ENCODE assay signal across 9 cellular contexts in genomic region chr12:71392521-71393145, GRCh38. TPM values are rescaled to one million over a fixed set of nuclear protein-coding genes. Genes with fewer than 3 reads are reported as not detected.
DNase-seq lines count a peak whose midpoint lies in the region; ATAC-seq, FAIRE-seq and TF ChIP-seq lines count a peak whose summit lies in the region.
"Had no signal": no experiment of that assay in that cellular context is flagged by ENCODE, and none has a peak within 500 bp of the region (broad histone marks: within the 10 kb centered on the region; RNA-seq: fewer than 3 reads in every experiment).

No MANE protein-coding gene starts in this region.

- peak; percentile 96 for ATAC-seq in GM21786 (IDR thresholded peaks at IDR 0.05; ENCODE audit: unreplicated experiment)

- H3K36me3 ChIP-seq in liver (ENCODE audit: control insufficient read depth in 4 of 4, insufficient read depth in 3 of 4, low read depth in 1 of 4, low read length in 3 of 4), result no peaks in the 10 kb centered on the region
- H3K36me3 ChIP-seq: BLaER1 had no signal

- TF ChIP-seq RAD21 in liver (IDR thresholded peaks at IDR 0.05), result peak; percentile 87 to 91

- no peak overlapping the region for H3K4me3 ChIP-seq in liver (ENCODE audit: low read depth in 1 of 3, low read length in 3 of 3)
- H3K4me3 ChIP-seq: BLaER1 had no signal

- FAIRE-seq in HTR-8/SVneo (lab: Jason Lieb, UNC), result no peak

- H3K4me1 ChIP-seq in liver (ENCODE audit: control insufficient read depth in 4 of 4, insufficient read depth in 4 of 4, low read length in 3 of 4), result peaks cover 0 to 2% (median 0%) of the 10 kb centered on the region in 4 donors
- H3K4me1 ChIP-seq: BLaER1 had no signal

- H3K9me3 ChIP-seq in liver (ENCODE audit: control insufficient read depth in 4 of 4, low read length in 3 of 4), result no peaks in the 10 kb centered on the region
- H3K9me3 ChIP-seq: BLaER1 had no signal

- peak; percentile 43 for DNase-seq in NCI-H1436 (lab: John Stamatoyannopoulos, UW)
- DNase-seq in NCI-H1436 treated with DMSO at 0.1 percent for 48 hours (lab: John Stamatoyannopoulos, UW), result no peak
- DNase-seq in HTR-8/SVneo (ENCODE audit: insufficient read length, low spot score), result peak; percentile 67
- peak; percentile 48 for DNase-seq in NOMO-1 treated with DMSO at 0.1 percent for 48 hours (lab: John Stamatoyannopoulos, UW; ENCODE audit: unreplicated experiment)
- DNase-seq in cerebellum (ENCODE audit: low spot score), result peak; percentile 18
- no peak for DNase-seq in activated gamma-delta T cell treated with Interleukin-2 at 50 U/mL for 16 hours

- peak; percentile 83 for TF ChIP-seq CTCF in liver (IDR thresholded peaks at IDR 0.05; ENCODE audit: low read depth, low read length, missing input control)

- no peaks in the 10 kb centered on the region for H3K27me3 ChIP-seq in liver (ENCODE audit: control insufficient read depth in 4 of 4, insufficient read depth in 4 of 4, low read length in 3 of 4)
- H3K27me3 ChIP-seq: BLaER1 had no signal

- no peak overlapping the region for H3K27ac ChIP-seq in liver (ENCODE audit: low read depth in 1 of 2, low read length in 2 of 2)
- H3K27ac ChIP-seq: BLaER1 had no signal

- H3K9ac ChIP-seq in liver (ENCODE audit: low read depth in 1 of 2, low read length in 2 of 2), result no peak overlapping the region
- H3K9ac ChIP-seq: BLaER1 had no signal

- 32% methylated on average over 10 of the region's 10 CpGs for WGBS in liver

TF ChIP-seq in liver, 16 proteins besides CTCF, POLR2A, EP300 and RAD21:
- TF ChIP-seq GABPA (IDR thresholded peaks at IDR 0.05 in 1 of 2, conservative IDR thresholded peaks at IDR 0.05 in 1 of 2), result no peak
- TF ChIP-seq EGR1 (IDR thresholded peaks at IDR 0.05; ENCODE audit: low read depth in 2 of 2), result no peak
- TF ChIP-seq RXRA (IDR thresholded peaks at IDR 0.05), result no peak
- TF ChIP-seq TAF1 (conservative IDR thresholded peaks at IDR 0.05), result no peak
- no peak for TF ChIP-seq HNF4A (conservative IDR thresholded peaks at IDR 0.05)
- TF ChIP-seq MAX (IDR thresholded peaks at IDR 0.05), result no peak

RNA-seq across cellular contexts. Expression of gene LGR5, which starts 47.0 kb away (rescaled TPM):
- total RNA-seq in cerebellum, result 0.91 TPM
- under 1 TPM; 0.67 to 0.98 TPM for total RNA-seq in liver
- under 1 TPM; 0.17 to 0.99 TPM for polyA plus RNA-seq in liver

Comparison
In these comparisons a context has a peak if more than half of its experiments do, and no peak if none do; other contexts are left out.
1. DNase-seq: peak in NCI-H1436 (single experiment), HTR-8/SVneo (single experiment), NOMO-1 treated with DMSO at 0.1 percent for 48 hours (single experiment) and cerebellum (single experiment); none in NCI-H1436 treated with DMSO at 0.1 percent for 48 hours (single experiment) and activated gamma-delta T cell treated with Interleukin-2 at 50 U/mL for 16 hours (single experiment).